ENCODE assay signal across 8 cellular contexts in the genomic region with DNA sequence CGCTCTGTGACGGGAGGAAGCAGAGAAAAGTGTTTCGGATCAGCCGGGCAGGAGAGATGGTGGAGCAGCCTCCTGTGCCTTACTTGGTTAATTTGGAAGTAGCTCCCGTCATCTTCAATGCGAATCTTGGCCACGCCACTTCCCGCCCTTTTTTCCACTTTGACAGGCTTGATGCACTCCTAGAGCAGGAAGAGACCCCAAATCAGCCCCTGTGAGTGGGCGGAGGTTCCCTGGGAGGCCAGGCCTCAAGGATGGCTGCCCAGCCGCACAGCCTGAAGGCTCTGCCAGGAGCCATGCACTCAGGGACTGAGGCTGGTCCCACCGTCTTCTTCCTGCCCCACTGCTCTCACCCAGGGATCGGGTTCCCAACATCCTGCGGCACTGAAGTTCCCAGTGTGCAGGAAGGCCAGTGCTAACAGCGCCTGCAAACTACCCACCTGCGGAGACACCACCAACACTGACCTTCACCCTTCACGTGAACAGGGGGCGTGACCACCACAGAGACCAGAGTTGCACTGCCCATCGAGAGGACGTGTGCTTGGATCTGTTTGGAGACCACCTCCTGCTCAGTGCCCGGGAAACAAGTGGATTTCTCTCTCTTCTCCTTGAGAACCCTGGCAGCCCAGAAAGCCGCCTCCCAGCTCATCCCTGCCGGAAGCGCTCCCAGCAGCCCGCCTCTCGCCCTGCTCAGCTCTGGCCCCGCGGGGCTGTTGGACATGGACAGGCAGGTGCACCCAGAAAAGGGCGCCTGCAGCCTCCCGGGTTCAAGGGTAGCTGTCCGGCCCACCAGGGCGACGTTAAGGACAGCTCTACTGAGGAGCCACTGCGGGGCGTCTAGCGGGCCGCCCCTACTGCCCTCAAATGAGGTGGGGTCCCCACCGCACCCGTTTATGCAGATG. TPM values are rescaled to one million over a fixed set of nuclear protein-coding genes. Genes with fewer than 3 reads are reported as not detected.
DNase-seq lines count a peak whose midpoint lies in the region; ATAC-seq and TF ChIP-seq lines count a peak whose summit lies in the region.

No MANE protein-coding gene starts in this region.

- H3K36me3 ChIP-seq in BE2C = peaks cover 31% of the 10 kb centered on the region
- H3K36me3 ChIP-seq in ectodermal cell (ENCODE audit: control insufficient read depth, insufficient read depth, low read length) = no peaks in the 10 kb centered on the region

- H3K9me3 ChIP-seq in BE2C (no peaks in the 10 kb centered on the region), ectodermal cell (ENCODE audit: control insufficient read depth, low read length) (no peaks in the 10 kb centered on the region)

- POLR2A ChIA-PET in naive thymus-derived CD8-positive, alpha-beta T cell (lab: Charles Lee) = interaction anchor here (1.0 to 23.0 kb wide), 6 partner anchors 10 to 72 kb away, joined by 3 to 411 read pairs (median 8); partner anchors contain the start of genes ANTKMT, CCDC78, HAGHL and METRN

- H3K9me3 Mint-ChIP-seq in naive thymus-derived CD8-positive, alpha-beta T cell = no peaks in the 10 kb centered on the region

- no peaks in the 10 kb centered on the region for H3K27me3 Mint-ChIP-seq in naive thymus-derived CD8-positive, alpha-beta T cell

- H3K4me3 Mint-ChIP-seq in naive thymus-derived CD8-positive, alpha-beta T cell = peak overlapping the region; percentile 47 to 85 (median 74)

- no peak for TF ChIP-seq CTCF in BE2C (IDR thresholded peaks at IDR 0.05; ENCODE audit: low read depth, low read length)

- no peak for ATAC-seq in naive thymus-derived CD8-positive, alpha-beta T cell

- H3K27ac ChIP-seq in ectodermal cell (ENCODE audit: insufficient read depth, low read depth, low read length, poor library complexity, severe bottlenecking) = no peak overlapping the region

- peaks cover 0 to 19% (median 8%) of the 10 kb centered on the region in 4 donors for H3K4me1 Mint-ChIP-seq in naive thymus-derived CD8-positive, alpha-beta T cell

- H3K36me3 Mint-ChIP-seq in naive thymus-derived CD8-positive, alpha-beta T cell = peaks cover 0 to 23% (median 2%) of the 10 kb centered on the region in 3 donors

- H3K4me1 ChIP-seq in BE2C = no peaks in the 10 kb centered on the region; the same call in 1 of the 2 replicates
- peaks cover 7% of the 10 kb centered on the region for H3K4me1 ChIP-seq in ectodermal cell (ENCODE audit: control insufficient read depth, insufficient read depth, low read length)

- H3K4me3 ChIP-seq in BE2C (ENCODE audit: low read depth, low read length) (peak overlapping the region; percentile 78), ectodermal cell (ENCODE audit: insufficient read depth, low read depth, low read length) (peak overlapping the region; percentile 94)

- DNase-seq in BE2C = peak; percentile 23
- peak; percentile 54 for DNase-seq in NCI-H146 (lab: John Stamatoyannopoulos, UW)
- no peak for DNase-seq in naive thymus-derived CD8-positive, alpha-beta T cell
- no peak for DNase-seq in T1000 (lab: John Stamatoyannopoulos, UW)
- DNase-seq in midbrain (lab: John Stamatoyannopoulos, UW) = no peak
- DNase-seq in activated CD4-positive, alpha-beta T cell treated with anti-CD3 and anti-CD28 coated beads, Interleukin-2, amount 50 U/mL, for 48 hours = no peak
- no peak for DNase-seq in NCI-H2171 (lab: John Stamatoyannopoulos, UW)

- peak overlapping the region in 6 of 10 donors; percentile 43 to 80 (median 68) for H3K27ac Mint-ChIP-seq in naive thymus-derived CD8-positive, alpha-beta T cell

- H3K27me3 ChIP-seq in BE2C (no peaks in the 10 kb centered on the region), ectodermal cell (ENCODE audit: control insufficient read depth, insufficient read depth, low read length, poor library complexity, severe bottlenecking) (no peaks in the 10 kb centered on the region)

- 59% methylated on average over 38 of the region's 38 CpGs for WGBS in ectodermal cell, 2 experiments

RNA-seq across cellular contexts. Expression of gene CIAO3, which starts 1.0 kb away (rescaled TPM):
- 95.2 TPM for polyA plus RNA-seq in BE2C (2012; ENCODE audit: insufficient read depth, insufficient read length, low read depth)
- polyA plus RNA-seq in ectodermal cell (2013, experiment 1 of 4) = 39.2 TPM
- polyA plus RNA-seq in ectodermal cell (2013, experiment 2 of 4) = 33.5 TPM
- 32.2 TPM for polyA plus RNA-seq in ectodermal cell (2013, experiment 3 of 4)
- 32.3 TPM for polyA plus RNA-seq in ectodermal cell (2013, experiment 4 of 4)
- total RNA-seq in naive thymus-derived CD8-positive, alpha-beta T cell = 10 to 100 TPM; 56.0 to 56.4 TPM
- 10 to 100 TPM; 13.7 to 25.7 (median 16.9) TPM for polyA plus RNA-seq in naive thymus-derived CD8-positive, alpha-beta T cell

RNA-seq across cellular contexts. Expression of gene HAGHL, which starts 12.9 kb away (rescaled TPM):
- 205 TPM for polyA plus RNA-seq in BE2C (2012; ENCODE audit: insufficient read depth, insufficient read length, low read depth)
- 6.5 TPM for polyA plus RNA-seq in ectodermal cell (2013, experiment 1 of 4)
- polyA plus RNA-seq in ectodermal cell (2013, experiment 2 of 4) = 5.1 TPM
- 4.9 TPM for polyA plus RNA-seq in ectodermal cell (2013, experiment 3 of 4)
- 8.3 TPM for polyA plus RNA-seq in ectodermal cell (2013, experiment 4 of 4)
- total RNA-seq in naive thymus-derived CD8-positive, alpha-beta T cell = 10 to 100 TPM; 50.1 to 67.0 TPM
- 1 to 10 TPM; 5.0 to 6.2 (median 6.0) TPM for polyA plus RNA-seq in naive thymus-derived CD8-positive, alpha-beta T cell

RNA-seq across cellular contexts. Expression of gene CCDC78, which starts 13.6 kb away (rescaled TPM):
- polyA plus RNA-seq in BE2C (2012; ENCODE audit: insufficient read depth, insufficient read length, low read depth) = 26.4 TPM
- 3.1 TPM for polyA plus RNA-seq in ectodermal cell (2013, experiment 1 of 4)
- 2.6 TPM for polyA plus RNA-seq in ectodermal cell (2013, experiment 2 of 4)
- 2.1 TPM for polyA plus RNA-seq in ectodermal cell (2013, experiment 3 of 4)
- polyA plus RNA-seq in ectodermal cell (2013, experiment 4 of 4) = 2.9 TPM
- total RNA-seq in naive thymus-derived CD8-positive, alpha-beta T cell = 10 to 100 TPM; 12.0 to 15.1 TPM
- 1 to 10 TPM in 2 of 3 donors, not detected in 1; 1.1 to 1.4 TPM for polyA plus RNA-seq in naive thymus-derived CD8-positive, alpha-beta T cell

RNA-seq across cellular contexts. Expression of gene ANTKMT, which starts 18.9 kb away (rescaled TPM):
- polyA plus RNA-seq in BE2C (2012; ENCODE audit: insufficient read depth, insufficient read length, low read depth) = 205 TPM
- 16.6 TPM for polyA plus RNA-seq in ectodermal cell (2013, experiment 1 of 4)
- polyA plus RNA-seq in ectodermal cell (2013, experiment 2 of 4) = 14.2 TPM
- polyA plus RNA-seq in ectodermal cell (2013, experiment 3 of 4) = 22.0 TPM
- polyA plus RNA-seq in ectodermal cell (2013, experiment 4 of 4) = 25.0 TPM
- total RNA-seq in naive thymus-derived CD8-positive, alpha-beta T cell = 10 to 100 TPM; 44.3 to 48.2 TPM
- 100 to 1,000 TPM in 2 of 3 donors, 10 to 100 TPM in 1; 93.5 to 128 (median 113) TPM for polyA plus RNA-seq in naive thymus-derived CD8-positive, alpha-beta T cell

RNA-seq across cellular contexts. Expression of gene MSLN, which starts 20.7 kb away (rescaled TPM):
- polyA plus RNA-seq in BE2C (2012; ENCODE audit: insufficient read depth, insufficient read length, low read depth) = not detected
- polyA plus RNA-seq in ectodermal cell (2013, experiment 1 of 4) = not detected
- 0.75 TPM for polyA plus RNA-seq in ectodermal cell (2013, experiment 2 of 4)
- 0.16 TPM for polyA plus RNA-seq in ectodermal cell (2013, experiment 3 of 4)
- 0.24 TPM for polyA plus RNA-seq in ectodermal cell (2013, experiment 4 of 4)
- not detected for total RNA-seq in naive thymus-derived CD8-positive, alpha-beta T cell
- not detected for polyA plus RNA-seq in naive thymus-derived CD8-positive, alpha-beta T cell

Comparison
In these comparisons a context has a peak if more than half of its experiments do, and no peak if none do; other contexts are left out.
1. DNase-seq: peak in BE2C (single experiment) and NCI-H146 (single experiment); none in naive thymus-derived CD8-positive, alpha-beta T cell (0 of 10), T1000 (single experiment), midbrain (single experiment), activated CD4-positive, alpha-beta T cell treated with anti-CD3 and anti-CD28 coated beads, Interleukin-2, amount 50 U/mL, for 48 hours (0 of 2) and NCI-H2171 (single experiment).